25 cellular contexts compared by ENCODE assay signal in genomic region chr5:106974256-106974655, GRCh38.
"Had no signal": no experiment of that assay in that cellular context is flagged by ENCODE, and none has a peak within 500 bp of the region (broad histone marks: within the 10 kb centered on the region; RNA-seq: fewer than 3 reads in every experiment).

No MANE protein-coding gene starts in this region.

- H3K27me3 ChIP-seq: pancreas, sigmoid colon, spleen, tibial nerve, uterus had no signal

- H3K9me3 ChIP-seq: lower lobe of right lung, pancreas, prostate gland, sigmoid colon, spleen, tibial nerve, uterus had no signal

- H3K4me3 ChIP-seq: lower lobe of right lung, pancreas, prostate gland, sigmoid colon, spleen, tibial nerve, uterus had no signal

- H3K36me3 ChIP-seq: lower lobe of right lung, pancreas, prostate gland, sigmoid colon, spleen, tibial nerve, uterus had no signal

- DNase-seq: hippocampal formation; immature natural killer cell; kidney; left colon; left ventricle myocardium superior; lower lobe of right lung; mammary epithelial cell; mesenchymal stem cell; naive thymus-derived CD8-positive, alpha-beta T cell; nucleus accumbens; pancreas; posterior cingulate gyrus; retina; right cardiac atrium; sigmoid colon; small intestine; spleen; stimulated activated CD4-positive, alpha-beta T cell treated with anti-CD3 and anti-CD28 coated beads, Interleukin-4, amount 100 ng/mL, for 24 hours; stimulated activated naive CD4-positive, alpha-beta T cell treated with Interleukin-2 at 50 U/mL for 16 hours; stimulated activated naive CD8-positive, alpha-beta T cell treated with anti-CD3 and anti-CD28 coated beads, Interleukin-15, amount 100 ng/mL, for 72 hours; substantia nigra; uterus had no signal

- H3K4me1 ChIP-seq: lower lobe of right lung, pancreas, prostate gland, tibial nerve, uterus had no signal

- H3K27ac ChIP-seq: lower lobe of right lung, pancreas, prostate gland, sigmoid colon, spleen, tibial nerve, uterus had no signal

- ATAC-seq: left colon; left ventricle myocardium superior; lower lobe of right lung; naive thymus-derived CD8-positive, alpha-beta T cell; pancreas; right cardiac atrium; stimulated activated effector memory CD8-positive, alpha-beta T cell treated with anti-CD3 and anti-CD28 coated beads, Interleukin-12 subunit alpha, Interleukin-12 subunit beta, amount 100 ng/mL, for 72 hours; stimulated activated naive CD8-positive, alpha-beta T cell treated with anti-CD3 and anti-CD28 coated beads, Interleukin-15, amount 100 ng/mL, for 72 hours had no signal
